In the genomic region with DNA sequence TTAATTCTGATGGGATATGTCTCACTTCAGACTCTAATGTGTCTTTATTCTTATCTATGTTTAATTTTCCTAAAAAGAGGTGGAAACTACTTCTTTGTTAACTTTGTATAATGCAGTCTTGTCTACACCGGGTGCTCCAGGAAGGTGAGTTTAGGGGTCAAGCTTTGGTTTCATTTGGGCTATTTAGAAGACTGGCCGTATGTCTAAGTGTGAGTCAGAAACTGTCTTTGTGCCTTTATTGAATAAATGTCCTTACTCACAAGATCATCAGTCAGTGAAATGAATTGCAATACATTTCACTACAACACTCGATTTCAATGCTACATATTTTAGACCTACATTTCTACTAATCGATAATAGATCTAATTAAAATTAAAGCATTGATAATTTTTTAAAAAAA, we compare ENCODE assay signal across 24 cellular contexts. TPM values are rescaled to one million over a fixed set of nuclear protein-coding genes. Genes with fewer than 3 reads are reported as not detected.
DNase-seq lines count a peak whose midpoint lies in the region; ATAC-seq and TF ChIP-seq lines count a peak whose summit lies in the region.
"Had no signal": no experiment of that assay in that cellular context is flagged by ENCODE, and none has a peak within 500 bp of the region (broad histone marks: within the 10 kb centered on the region; RNA-seq: fewer than 3 reads in every experiment).

No MANE protein-coding gene starts in this region.

- H3K4me3 ChIP-seq in IMR-90 (ENCODE audit: insufficient read depth, low read depth, low read length) (no peak overlapping the region), choroid plexus epithelial cell (ENCODE audit: low read depth, low read length) (no peak overlapping the region), SK-N-SH (ENCODE audit: low read depth in 2 of 2, low read length in 1 of 2) (no peak overlapping the region)
- H3K4me3 ChIP-seq: BLaER1, HAP-1, Peyer's patch, SJSA1 had no signal

- no peak overlapping the region for H3K18ac ChIP-seq in IMR-90 (ENCODE audit: low read depth, low read length)

- CTCF ChIA-PET in IMR-90 (lab: Yijun Ruan, JAX) (interaction anchor here (0.6 to 1.7 kb wide), 3 partner anchors 169 to 1420 kb away, joined by 3 to 4 read pairs (median 3); no protein-coding TSS in a partner anchor), SK-N-SH (lab: Yijun Ruan, JAX) (interaction anchor here (0.5 to 4.2 kb wide), 12 partner anchors 9 to 237 kb away, joined by 3 to 22 read pairs (median 5); a partner anchor contains a TSS)

- H2BK120ac ChIP-seq in IMR-90 (ENCODE audit: low read depth, low read length) = no peak overlapping the region

- TF ChIP-seq RAD21 in IMR-90 (IDR thresholded peaks at IDR 0.05; ENCODE audit: low read length) = no peak
- TF ChIP-seq RAD21 in SK-N-SH (IDR thresholded peaks at IDR 0.05; ENCODE audit: low read length) = no peak

- no peak overlapping the region for H2BK5ac ChIP-seq in IMR-90 (ENCODE audit: low read depth, low read length, poor library complexity, severe bottlenecking)

- no peaks in the 10 kb centered on the region for H3K9me2 ChIP-seq in SK-N-SH

- no peak overlapping the region for H3K23ac ChIP-seq in IMR-90 (ENCODE audit: low read depth, low read length)

- BruUV-seq in IMR-90 (replicated peaks; lab: Mats Ljungman, UMichigan) = no TSS peak

- no peak for TF ChIP-seq EP300 in SK-N-SH (IDR thresholded peaks at IDR 0.05; ENCODE audit: borderline replicate concordance in 1 of 2, low read depth in 1 of 2, low read length in 1 of 2)

- H2BK15ac ChIP-seq in IMR-90 (ENCODE audit: low read depth, low read length) = no peak overlapping the region; the same call in 2 of the 3 replicates

- peak; percentile 37 for DNase-seq in COLO829 (ENCODE audit: low spot score)
- DNase-seq in IMR-90 = peak; percentile 7
- peak; percentile 33 for DNase-seq in choroid plexus epithelial cell (ENCODE audit: low read depth)
- peak; percentile 38 for DNase-seq in iris pigment epithelial cell (ENCODE audit: low read depth)
- DNase-seq in central memory CD4-positive, alpha-beta T cell = no peak
- DNase-seq in SK-N-SH = no peak
- no peak for DNase-seq in hepatic stellate cell (ENCODE audit: low spot score)
- DNase-seq in epidermal melanocyte (ENCODE audit: insufficient read length, low spot score) = no peak
- DNase-seq: ACHN; CD4-positive, alpha-beta T cell; GDM1; NCI-H1105; NCI-H146; NCI-H2029 treated with DMSO at 0.1 percent for 48 hours; NCI-H2171; NCI-H345; NCI-H524; NCI-H82; Peyer's patch had no signal

- dilution Hi-C loops in IMR-90 (cut with HindIII; ENCODE audit: low sequenced_read_pairs, unreplicated experiment) = no loop called here

- H3K4me1 ChIP-seq in IMR-90 (ENCODE audit: control insufficient read depth, insufficient read depth, low read length) (no peaks in the 10 kb centered on the region; the same call in 1 of the 2 replicates), SK-N-SH (ENCODE audit: control insufficient read depth in 1 of 2, insufficient read depth in 2 of 2, low read depth in 1 of 2, low read length in 1 of 2) (peaks cover 0 to 14% of the 10 kb centered on the region in 2 experiments; a peak in 1 of 4 replicates)
- H3K4me1 ChIP-seq: Peyer's patch, SJSA1 had no signal

- no peak overlapping the region for H3K9ac ChIP-seq in IMR-90 (ENCODE audit: low read depth, low read length)
- no peak overlapping the region for H3K9ac ChIP-seq in SK-N-SH
- H3K9ac ChIP-seq: BLaER1, KMS-11 had no signal

- H3K79me2 ChIP-seq in SK-N-SH (ENCODE audit: insufficient read depth) = no peaks in the 10 kb centered on the region

- H3K27ac ChIP-seq in IMR-90 (ENCODE audit: insufficient read depth, low read length) (no peak overlapping the region), SK-N-SH (ENCODE audit: low read depth in 2 of 2, low read length in 1 of 2) (no peak overlapping the region)
- H3K27ac ChIP-seq: 22Rv1, BLaER1, KMS-11, Peyer's patch, SJSA1 had no signal

- no peak overlapping the region for H3K4ac ChIP-seq in IMR-90 (ENCODE audit: low read depth, low read length)

- no peak overlapping the region for H2AK5ac ChIP-seq in IMR-90 (ENCODE audit: low read depth, low read length)

- in situ Hi-C loops in IMR-90 (cut with MboI; ENCODE audit: low sequenced_read_pairs) = no loop called here

- no peak overlapping the region for H4K91ac ChIP-seq in IMR-90 (ENCODE audit: insufficient read depth, low read depth, low read length)

- H3K56ac ChIP-seq in IMR-90 (ENCODE audit: extremely low read depth, insufficient read depth, low read length) = no peak overlapping the region

- no peak overlapping the region for H3K4me2 ChIP-seq in IMR-90 (ENCODE audit: low read depth, low read length)
- H3K4me2 ChIP-seq in SK-N-SH = no peak overlapping the region
- H3K4me2 ChIP-seq: BLaER1, KMS-11 had no signal

- H3K79me1 ChIP-seq in IMR-90 (ENCODE audit: low read depth in 1 of 2, low read length in 2 of 2) = no peaks in the 10 kb centered on the region

- H2AFZ ChIP-seq in IMR-90 (replicated peaks; ENCODE audit: low read length, poor library complexity) = no peak overlapping the region
- H2AFZ ChIP-seq in SK-N-SH (ENCODE audit: low read depth) = no peak overlapping the region

- H3K14ac ChIP-seq in IMR-90 (replicated peaks; ENCODE audit: low read depth, low read length) = no peak overlapping the region

- H4K20me1 ChIP-seq in IMR-90 (ENCODE audit: insufficient read depth, low read length) = no peaks in the 10 kb centered on the region
- no peaks in the 10 kb centered on the region for H4K20me1 ChIP-seq in SK-N-SH (ENCODE audit: insufficient read depth)
- H4K20me1 ChIP-seq: BLaER1 had no signal

- H3K27me3 ChIP-seq in IMR-90 (ENCODE audit: control insufficient read depth, insufficient read depth, low read length) (peaks cover 20% of the 10 kb centered on the region), SK-N-SH (ENCODE audit: insufficient read depth) (no peaks in the 10 kb centered on the region; the same call in 1 of the 2 replicates)
- H3K27me3 ChIP-seq: BLaER1, Peyer's patch, SJSA1 had no signal

- intact Hi-C loops in IMR-90 (cut with micrococcal nuclease) = no loop called here

- no CpG with 5 or more reads among the region's 4 CpGs for WGBS in IMR-90 (ENCODE audit: extremely low coverage in 2 of 2, insufficient read length in 1 of 2), 2 experiments
- WGBS in SK-N-SH (ENCODE audit: low lambda C conversion rate) = 67% methylated on average over 4 of the region's 4 CpGs

- no peak for ATAC-seq in IMR-90 (ENCODE audit: low read depth)

- TF ChIP-seq POLR2A in IMR-90 (IDR thresholded peaks at IDR 0.05; ENCODE audit: low read depth, low read length) = no peak

- H3K9me1 ChIP-seq in IMR-90 (ENCODE audit: insufficient read depth, low read length) = no peaks in the 10 kb centered on the region

- TF ChIP-seq CTCF in IMR-90 (conservative IDR thresholded peaks at IDR 0.05; ENCODE audit: low read depth, low read length) (no peak), choroid plexus epithelial cell (conservative IDR thresholded peaks at IDR 0.05; ENCODE audit: low read depth, low read length) (no peak), SK-N-SH (IDR thresholded peaks at IDR 0.05) (no peak)

- H2BK20ac ChIP-seq in IMR-90 (ENCODE audit: low read depth, low read length) = no peak overlapping the region

- H2AK9ac ChIP-seq in IMR-90 (replicated peaks; ENCODE audit: low read depth, low read length, poor library complexity) = no peak overlapping the region

- H4K5ac ChIP-seq in IMR-90 (ENCODE audit: low read depth, low read length) = no peak overlapping the region

- POLR2A ChIA-PET in IMR-90 (lab: Charles Lee; ENCODE audit: unreplicated experiment) = no interaction called here
- POLR2A ChIA-PET in SK-N-SH (lab: Yijun Ruan, JAX) = no interaction called here

- H3K9me3 ChIP-seq in IMR-90 (ENCODE audit: control insufficient read depth, insufficient read depth, low read length) (no peaks in the 10 kb centered on the region), SK-N-SH (no peaks in the 10 kb centered on the region)
- H3K9me3 ChIP-seq: BLaER1, HAP-1, Peyer's patch, SJSA1 had no signal

- H3K36me3 ChIP-seq in IMR-90 (ENCODE audit: control insufficient read depth, insufficient read depth, low read length) (no peaks in the 10 kb centered on the region), SK-N-SH (replicated peaks in 1 of 2; ENCODE audit: control insufficient read depth in 1 of 2, insufficient read depth in 2 of 2, low read length in 1 of 2) (no peaks in the 10 kb centered on the region)
- H3K36me3 ChIP-seq: BLaER1, HAP-1, SJSA1 had no signal

- no peaks in the 10 kb centered on the region for H3F3A ChIP-seq in SK-N-SH (replicated peaks; ENCODE audit: insufficient read depth)

- H4K8ac ChIP-seq in IMR-90 (ENCODE audit: low read depth in 2 of 2, low read length in 2 of 2) = no peak overlapping the region; a peak in 1 of 4 replicates

TF ChIP-seq in IMR-90, 13 proteins besides CTCF, POLR2A, EP300 and RAD21 (continues in another document):
- TF ChIP-seq, protein P1, sequence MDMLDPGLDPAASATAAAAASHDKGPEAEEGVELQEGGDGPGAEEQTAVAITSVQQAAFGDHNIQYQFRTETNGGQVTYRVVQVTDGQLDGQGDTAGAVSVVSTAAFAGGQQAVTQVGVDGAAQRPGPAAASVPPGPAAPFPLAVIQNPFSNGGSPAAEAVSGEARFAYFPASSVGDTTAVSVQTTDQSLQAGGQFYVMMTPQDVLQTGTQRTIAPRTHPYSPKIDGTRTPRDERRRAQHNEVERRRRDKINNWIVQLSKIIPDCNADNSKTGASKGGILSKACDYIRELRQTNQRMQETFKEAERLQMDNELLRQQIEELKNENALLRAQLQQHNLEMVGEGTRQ (IDR thresholded peaks at IDR 0.05; ENCODE audit: low read depth, low read length) = no peak

TF ChIP-seq in SK-N-SH, 30 proteins besides CTCF, POLR2A, EP300 and RAD21:
- no peak for TF ChIP-seq POLR2AphosphoS5 (IDR thresholded peaks at IDR 0.05; ENCODE audit: low read depth, low read length)

RNA-seq across cellular contexts. Expression of a gene that starts 56.2 kb away (rescaled TPM):
- total RNA-seq in IMR-90 (2012; rRNA removed) = not detected in 2 replicates
- not detected in 2 replicates for polyA plus RNA-seq in IMR-90 (2012; rRNA removed)
- not detected in 2 replicates for polyA plus RNA-seq in IMR-90 (2012; cell fraction: cytosol; rRNA removed)
- not detected in 2 replicates for polyA plus RNA-seq in IMR-90 (2012; cell fraction: nucleus; rRNA removed; ENCODE audit: low replicate concordance)
- polyA plus RNA-seq in SK-N-SH (2012; rRNA removed) = not detected in 2 replicates
- polyA plus RNA-seq in SK-N-SH (2012; cell fraction: cytosol; rRNA removed) = not detected in 2 replicates
- not detected in 2 replicates for polyA plus RNA-seq in SK-N-SH (2012; cell fraction: nucleus; rRNA removed)
- total RNA-seq: CD4-positive, alpha-beta T cell; SJSA1 had no signal

Comparison
In these comparisons a context has a peak if more than half of its experiments do, and no peak if none do; other contexts are left out.
1. DNase-seq: peak in COLO829 (single experiment), IMR-90 (single experiment), choroid plexus epithelial cell (single experiment) and iris pigment epithelial cell (single experiment); none in central memory CD4-positive, alpha-beta T cell (single experiment), SK-N-SH (single experiment), hepatic stellate cell (single experiment) and epidermal melanocyte (single experiment).